21 cellular contexts compared by ENCODE assay signal in the genomic region with DNA sequence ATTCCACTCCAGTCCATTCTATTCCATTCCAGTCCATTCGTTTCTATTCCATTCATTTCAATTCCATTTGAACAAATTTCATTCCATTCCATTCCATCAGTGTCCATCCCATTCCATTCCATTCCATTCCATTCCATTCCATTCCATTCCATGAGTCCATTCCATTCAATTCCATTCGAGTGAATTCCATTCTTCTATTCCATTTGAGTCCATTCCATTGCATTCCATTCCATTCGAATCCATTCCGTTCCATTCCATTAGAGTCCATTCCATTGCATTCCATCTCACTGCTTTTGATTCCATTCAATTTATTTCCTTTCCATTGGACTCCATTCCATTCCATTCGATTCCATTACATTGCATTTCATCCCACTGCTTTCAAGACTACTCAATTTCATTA.
A peak's percentile ranks its signal among the peaks of the same experiment; 100 is the strongest.
DNase-seq lines count a peak whose midpoint lies in the region; ATAC-seq, FAIRE-seq and TF ChIP-seq lines count a peak whose summit lies in the region.
"Had no signal": no experiment of that assay in that cellular context is flagged by ENCODE, and none has a peak within 500 bp of the region (broad histone marks: within the 10 kb centered on the region; RNA-seq: fewer than 3 reads in every experiment).

No MANE protein-coding gene starts in this region.

- no peaks in the 10 kb centered on the region for H3K79me2 ChIP-seq in GM23338 (replicated peaks; ENCODE audit: insufficient read depth)

- H3K27me3 ChIP-seq in GM23338 (ENCODE audit: insufficient read depth): no peaks in the 10 kb centered on the region
- H3K27me3 ChIP-seq in HUES48 (ENCODE audit: control insufficient read depth, insufficient read depth, low read length): no peaks in the 10 kb centered on the region
- H3K27me3 ChIP-seq in iPS-20b (ENCODE audit: insufficient read depth, low read length): no peaks in the 10 kb centered on the region
- H3K27me3 ChIP-seq: BLaER1 treated with 17β-estradiol and CSF1 and Interleukin-3, amounts not matched to agents 10 nM and 100 nM had no signal

- H3F3A ChIP-seq in GM23338 (replicated peaks; ENCODE audit: low read depth): 0 out of 2 replicates have a peak, but pooled peaks cover 3% of the 10 kb centered on the region

- H3K4me2 ChIP-seq in GM23338: no peak overlapping the region
- H3K4me2 ChIP-seq: A549; BLaER1 treated with 17β-estradiol and CSF1 and Interleukin-3, amounts not matched to agents 10 nM and 100 nM had no signal

- DNase-seq in GM23338 (ENCODE audit: low spot score): no peak
- no peak for DNase-seq in A172 (ENCODE audit: low spot score)
- no peak for DNase-seq in RCC 7860 (ENCODE audit: low spot score)
- DNase-seq: 8988T; AML-193; Caco-2; Calu3; CD4-positive, alpha-beta T cell; CD8-positive, alpha-beta T cell; DMS79 treated with DMSO at 0.1 percent for 48 hours had no signal

- no peak overlapping the region for H2AFZ ChIP-seq in GM23338

- H3K27ac ChIP-seq in GM23338 (ENCODE audit: low read depth) (no peak overlapping the region), HUES48 (ENCODE audit: low read depth, low read length) (no peak overlapping the region), iPS-20b (ENCODE audit: low read length) (no peak overlapping the region)
- H3K27ac ChIP-seq: A549; BLaER1 treated with 17β-estradiol and CSF1 and Interleukin-3, amounts not matched to agents 10 nM and 100 nM; C4-2B had no signal

- H3K27ac Mint-ChIP-seq in GM23338: no peak overlapping the region
- H3K27ac Mint-ChIP-seq: B cell; CD4-positive, alpha-beta T cell; CD8-positive, alpha-beta T cell had no signal

- no peak for FAIRE-seq in RCC 7860 (lab: Jason Lieb, UNC)
- FAIRE-seq: A549, D721Med, G401.6, GM12878, GM12892, GM18507 had no signal

- peaks cover 65% of the 10 kb centered on the region for H3K36me3 ChIP-seq in GM23338 (ENCODE audit: insufficient read depth)
- H3K36me3 ChIP-seq in HUES48 (ENCODE audit: control insufficient read depth, insufficient read depth, low read length): no peaks in the 10 kb centered on the region
- no peaks in the 10 kb centered on the region for H3K36me3 ChIP-seq in iPS-20b (ENCODE audit: insufficient read depth, low read depth, low read length)
- H3K36me3 ChIP-seq: BLaER1 treated with 17β-estradiol and CSF1 and Interleukin-3, amounts not matched to agents 10 nM and 100 nM had no signal

- ATAC-seq in GM23338: no peak
- ATAC-seq: A549; CD8-positive, alpha-beta T cell; GM12878 had no signal

- no peak for TF ChIP-seq CTCF in GM23338 (conservative IDR thresholded peaks at IDR 0.05; ENCODE audit: low read depth in 2 of 2)

- H3K9ac ChIP-seq in HUES48 (ENCODE audit: low read depth, low read length) (no peak overlapping the region), iPS-20b (ENCODE audit: low read depth, low read length) (no peak overlapping the region)
- H3K9ac ChIP-seq: BLaER1 treated with 17β-estradiol and CSF1 and Interleukin-3, amounts not matched to agents 10 nM and 100 nM had no signal

- H3K4me3 Mint-ChIP-seq in GM23338: no peak overlapping the region
- H3K4me3 Mint-ChIP-seq: B cell; CD4-positive, alpha-beta T cell; CD8-positive, alpha-beta T cell had no signal

- H3K9me3 Mint-ChIP-seq in GM23338: no peaks in the 10 kb centered on the region

- no peaks in the 10 kb centered on the region for H4K20me1 ChIP-seq in GM23338 (replicated peaks; ENCODE audit: insufficient read depth)
- H4K20me1 ChIP-seq: BLaER1 treated with 17β-estradiol and CSF1 and Interleukin-3, amounts not matched to agents 10 nM and 100 nM had no signal

- peaks cover 39% of the 10 kb centered on the region for H3K27me3 Mint-ChIP-seq in GM23338 (ENCODE audit: insufficient read depth, low read depth, poor library complexity)
- H3K27me3 Mint-ChIP-seq: B cell; CD4-positive, alpha-beta T cell had no signal

- H3K4me1 ChIP-seq in GM23338 (ENCODE audit: insufficient read depth) (no peaks in the 10 kb centered on the region), HUES48 (ENCODE audit: control insufficient read depth, insufficient read depth, low read length) (no peaks in the 10 kb centered on the region), iPS-20b (ENCODE audit: insufficient read depth, low read length) (no peaks in the 10 kb centered on the region)
- H3K4me1 ChIP-seq: A549; BLaER1 treated with 17β-estradiol and CSF1 and Interleukin-3, amounts not matched to agents 10 nM and 100 nM; Caco-2 had no signal

- H3K9me3 ChIP-seq in HUES48 (ENCODE audit: control insufficient read depth, insufficient read depth, low read length) (no peaks in the 10 kb centered on the region), iPS-20b (ENCODE audit: insufficient read depth, low read depth, low read length) (no peaks in the 10 kb centered on the region; the same call in 1 of the 2 replicates)
- H3K9me3 ChIP-seq: BLaER1 treated with 17β-estradiol and CSF1 and Interleukin-3, amounts not matched to agents 10 nM and 100 nM had no signal

- peak overlapping the region; percentile 10; the same call in 1 of the 2 replicates for H3K4me3 ChIP-seq in GM23338
- H3K4me3 ChIP-seq in HUES48 (ENCODE audit: low read depth, low read length): 0 out of 2 replicates have a peak overlapping the region, but pooled peaks have one; percentile 6
- H3K4me3 ChIP-seq in iPS-20b (ENCODE audit: low read length): peak overlapping the region; percentile 2; the same call in 1 of the 2 replicates
- H3K4me3 ChIP-seq: A549; BLaER1 treated with 17β-estradiol and CSF1 and Interleukin-3, amounts not matched to agents 10 nM and 100 nM; GM12878 had no signal

- H3K9me2 ChIP-seq in GM23338 (ENCODE audit: insufficient read depth): no peaks in the 10 kb centered on the region

- H3K36me3 Mint-ChIP-seq in GM23338 (ENCODE audit: low read depth): no peaks in the 10 kb centered on the region; the same call in 1 of the 3 replicates

- no peaks in the 10 kb centered on the region for H3K4me1 Mint-ChIP-seq in GM23338
- H3K4me1 Mint-ChIP-seq: B cell had no signal

TF ChIP-seq in GM23338, 12 proteins besides CTCF, POLR2A, EP300 and RAD21:
- no peak for TF ChIP-seq JUNB (IDR thresholded peaks at IDR 0.05; ENCODE audit: unreplicated experiment)
- TF ChIP-seq EZH2 (IDR thresholded peaks at IDR 0.05; ENCODE audit: low read depth, unreplicated experiment): no peak
